Comparison of ENCODE assay signal across 12 cellular contexts in genomic region chr14:24941719-24942118, GRCh38.
DNase-seq lines count a peak whose midpoint lies in the region; TF ChIP-seq lines count a peak whose summit lies in the region.
"Had no signal": no experiment of that assay in that cellular context is flagged by ENCODE, and none has a peak within 500 bp of the region (broad histone marks: within the 10 kb centered on the region; RNA-seq: fewer than 3 reads in every experiment).

No MANE protein-coding gene starts in this region.

- H3K27ac ChIP-seq in left ventricle myocardium inferior (replicated peaks) (peak overlapping the region; percentile 7), right atrium auricular region (no peak overlapping the region), HUES6 (ENCODE audit: low read depth, low read length) (peak overlapping the region; percentile 22; the same call in 1 of the 2 replicates), transverse colon (no peak overlapping the region)
- H3K27ac ChIP-seq: GM23248, vagina had no signal

- no peaks in the 10 kb centered on the region for H3K27me3 ChIP-seq in left ventricle myocardium inferior (ENCODE audit: low read depth)
- no peaks in the 10 kb centered on the region for H3K27me3 ChIP-seq in right atrium auricular region
- H3K27me3 ChIP-seq in HUES6 (ENCODE audit: control insufficient read depth, insufficient read depth, low read length) = no peaks in the 10 kb centered on the region
- H3K27me3 ChIP-seq in transverse colon = no peaks in the 10 kb centered on the region
- H3K27me3 ChIP-seq: vagina had no signal

- no peaks in the 10 kb centered on the region for H3K9me3 ChIP-seq in left ventricle myocardium inferior (replicated peaks)
- H3K9me3 ChIP-seq in right atrium auricular region = no peaks in the 10 kb centered on the region
- no peaks in the 10 kb centered on the region for H3K9me3 ChIP-seq in HUES6 (ENCODE audit: control insufficient read depth, insufficient read depth, low read depth, low read length)
- no peaks in the 10 kb centered on the region for H3K9me3 ChIP-seq in transverse colon
- H3K9me3 ChIP-seq: vagina had no signal

- no peak for DNase-seq in left ventricle myocardium inferior
- DNase-seq in right atrium auricular region (ENCODE audit: low spot score) = no peak
- DNase-seq in NCI-H774 (lab: John Stamatoyannopoulos, UW) = peak; percentile 77
- peak; percentile 68 for DNase-seq in transverse colon
- DNase-seq in activated effector memory CD4-positive, alpha-beta T cell treated with Interleukin-2 at 50 U/mL for 16 hours = no peak
- DNase-seq in KBM-7 = no peak
- DNase-seq in T1000 (lab: John Stamatoyannopoulos, UW) = no peak
- DNase-seq: activated CD4-positive, alpha-beta T cell treated with anti-CD3 and anti-CD28 coated beads for 36 hours; GM23248; IMR-90 had no signal

- no peak overlapping the region for H3K9ac ChIP-seq in HUES6 (ENCODE audit: low read length)
- H3K9ac ChIP-seq: GM23248 had no signal

- 33 to 47% methylated on average over 1 of the region's 1 CpG for WGBS in transverse colon (ENCODE audit: low coverage in 1 of 2), 2 donors

- TF ChIP-seq POLR2A in transverse colon (IDR thresholded peaks at IDR 0.05) = no peak

- in situ Hi-C loops in transverse colon (cut with MboI; ENCODE audit: low pct_ligation_motif_present in 1 of 4, low pct_unique_long_range_greater_than_20kb in 1 of 4, low sequenced_read_pairs in 3 of 4) (no loop called here), KBM-7 (cut with MboI; ENCODE audit: low pct_unique_long_range_greater_than_20kb, low sequenced_read_pairs) (no loop called here)

- H3K36me3 ChIP-seq in left ventricle myocardium inferior (no peaks in the 10 kb centered on the region), right atrium auricular region (no peaks in the 10 kb centered on the region), HUES6 (ENCODE audit: control insufficient read depth, insufficient read depth, low read length) (no peaks in the 10 kb centered on the region), transverse colon (no peaks in the 10 kb centered on the region)
- H3K36me3 ChIP-seq: vagina had no signal

- peaks cover 78% of the 10 kb centered on the region for H3K4me1 ChIP-seq in left ventricle myocardium inferior
- peaks cover 0 to 5% of the 10 kb centered on the region in 2 donors for H3K4me1 ChIP-seq in right atrium auricular region
- H3K4me1 ChIP-seq in HUES6 (ENCODE audit: control insufficient read depth, insufficient read depth, low read length) = peaks cover 30% of the 10 kb centered on the region
- no peaks in the 10 kb centered on the region for H3K4me1 ChIP-seq in transverse colon

- intact Hi-C loops in left ventricle myocardium inferior (cut with micrococcal nuclease) = no loop called here
- intact Hi-C loops in transverse colon (cut with DNase I; ENCODE audit: low total_unique reads) = no loop called here

- TF ChIP-seq CTCF in left ventricle myocardium inferior (IDR thresholded peaks at IDR 0.05; ENCODE audit: borderline replicate concordance) (no peak), right atrium auricular region (IDR thresholded peaks at IDR 0.05) (no peak), transverse colon (IDR thresholded peaks at IDR 0.05) (no peak)

- H3K4me3 ChIP-seq in left ventricle myocardium inferior (no peak overlapping the region), right atrium auricular region (no peak overlapping the region), HUES6 (ENCODE audit: low read depth, low read length) (no peak overlapping the region), transverse colon (no peak overlapping the region)
- H3K4me3 ChIP-seq: GM23248, vagina had no signal

- no peak for TF ChIP-seq EP300 in transverse colon (IDR thresholded peaks at IDR 0.05; ENCODE audit: low read depth)

Comparison
In these comparisons a context has a peak if more than half of its experiments do, and no peak if none do; other contexts are left out.
1. H3K27ac ChIP-seq: peak in left ventricle myocardium inferior (single experiment) and HUES6 (single experiment); none in right atrium auricular region (0 of 2) and transverse colon (0 of 4).
2. DNase-seq: peak in NCI-H774 (single experiment) and transverse colon (single experiment); none in left ventricle myocardium inferior (single experiment), right atrium auricular region (single experiment), activated effector memory CD4-positive, alpha-beta T cell treated with Interleukin-2 at 50 U/mL for 16 hours (single experiment), KBM-7 (single experiment) and T1000 (single experiment).